ENCODE assay signal across 11 cellular contexts in genomic region chr2:147170932-147171331, GRCh38.
"Had no signal": no experiment of that assay in that cellular context is flagged by ENCODE, and none has a peak within 500 bp of the region (broad histone marks: within the 10 kb centered on the region; RNA-seq: fewer than 3 reads in every experiment).

No MANE protein-coding gene starts in this region.

- H3K27ac Mint-ChIP-seq: GM23338, H9, HFFc6 had no signal

- H3K36me3 ChIP-seq: HAP-1 had no signal

- H3K4me3 Mint-ChIP-seq: GM23338, H9, HFFc6 had no signal

- ATAC-seq: GM23338, HCT116 had no signal

- H3K27ac ChIP-seq: GM23248 had no signal

- H3K9me3 ChIP-seq: HAP-1 had no signal

- H3K9me3 Mint-ChIP-seq: GM23338, H9 had no signal

- H3K4me3 ChIP-seq: GM23248, GM23338, HAP-1 had no signal

- FAIRE-seq: H1, H54 had no signal

- DNase-seq: GM23248, GOT3, H7, H9, HCEC 1CT, HFFc6 had no signal
